12 cellular contexts compared by ENCODE assay signal in the genomic region with DNA sequence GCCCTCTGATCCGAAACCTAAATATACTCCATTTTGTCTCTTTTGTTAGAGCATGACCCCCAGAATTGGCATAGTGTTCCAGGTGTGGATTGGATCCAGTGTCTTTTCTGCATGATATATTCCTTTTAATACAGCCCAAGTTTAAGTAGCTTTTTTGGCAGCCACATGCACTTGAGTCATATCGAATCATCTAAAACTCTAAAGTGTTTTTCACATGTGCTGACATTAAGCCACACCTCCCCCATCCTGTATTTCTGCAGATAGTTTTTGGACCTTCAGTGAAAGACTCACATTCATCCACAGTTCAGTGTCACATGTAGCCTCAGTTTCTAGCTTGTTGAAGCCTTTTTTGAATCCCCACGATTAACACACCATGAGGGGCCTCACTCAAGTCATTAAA. TPM values are rescaled to one million over a fixed set of nuclear protein-coding genes. Genes with fewer than 3 reads are reported as not detected.
A peak's percentile ranks its signal among the peaks of the same experiment; 100 is the strongest.
DNase-seq lines count a peak whose midpoint lies in the region; ATAC-seq and TF ChIP-seq lines count a peak whose summit lies in the region.
"Had no signal": no experiment of that assay in that cellular context is flagged by ENCODE, and none has a peak within 500 bp of the region (broad histone marks: within the 10 kb centered on the region; RNA-seq: fewer than 3 reads in every experiment).

No MANE protein-coding gene starts in this region.

- no peak for TF ChIP-seq CTCF in fibroblast of the aortic adventitia (IDR thresholded peaks at IDR 0.05; ENCODE audit: insufficient read depth, low read length)

- H3K4me3 Mint-ChIP-seq in activated CD4-positive, alpha-beta memory T cell treated with anti-CD3 and anti-CD28 coated beads for 36 hours, result no peak overlapping the region
- H3K4me3 Mint-ChIP-seq: memory B cell had no signal

- DNase-seq in AG08395 (ENCODE audit: low spot score) (peak; percentile 65), GM03348 (ENCODE audit: low spot score) (peak; percentile 67), fibroblast of the aortic adventitia (ENCODE audit: low read depth) (peak; percentile 73), HEK293T (ENCODE audit: extremely low spot score) (no peak), cortex of kidney (lab: John Stamatoyannopoulos, UW) (no peak), SKM-1 treated with dmso at 0.1 percent for 144 hours (lab: John Stamatoyannopoulos, UW; ENCODE audit: unreplicated experiment) (no peak)
- DNase-seq in activated CD4-positive, alpha-beta memory T cell treated with anti-CD3 and anti-CD28 coated beads for 36 hours, result no peak
- DNase-seq: NCI-H1092; stimulated activated CD8-positive, alpha-beta memory T cell treated with anti-CD3 and anti-CD28 coated beads, Interleukin-4, amount 100 ng/mL, for 48 hours had no signal

- H3K4me3 ChIP-seq in fibroblast of the aortic adventitia (ENCODE audit: low read depth, low read length), result no peak overlapping the region
- H3K4me3 ChIP-seq: smooth muscle cell had no signal

- ATAC-seq in GM19324 (IDR thresholded peaks at IDR 0.05; ENCODE audit: low FRiP score, unreplicated experiment), result no peak

- H3K9me3 Mint-ChIP-seq in activated CD4-positive, alpha-beta memory T cell treated with anti-CD3 and anti-CD28 coated beads for 36 hours, result peaks cover 3% of the 10 kb centered on the region
- H3K9me3 Mint-ChIP-seq: memory B cell had no signal

- H3K4me1 Mint-ChIP-seq in activated CD4-positive, alpha-beta memory T cell treated with anti-CD3 and anti-CD28 coated beads for 36 hours (ENCODE audit: low read depth), result peaks cover 47% of the 10 kb centered on the region
- H3K4me1 Mint-ChIP-seq: memory B cell had no signal

- intact Hi-C loops in activated CD4-positive, alpha-beta memory T cell treated with anti-CD3 and anti-CD28 coated beads for 36 hours (cut with micrococcal nuclease), result no loop called here

- H3K36me3 Mint-ChIP-seq in activated CD4-positive, alpha-beta memory T cell treated with anti-CD3 and anti-CD28 coated beads for 36 hours, result peaks cover 40% of the 10 kb centered on the region

- H3K27ac Mint-ChIP-seq in activated CD4-positive, alpha-beta memory T cell treated with anti-CD3 and anti-CD28 coated beads for 36 hours, result peak overlapping the region; percentile 85
- H3K27ac Mint-ChIP-seq: memory B cell had no signal

- POLR2A ChIA-PET in activated CD4-positive, alpha-beta memory T cell treated with anti-CD3 and anti-CD28 coated beads for 36 hours (lab: Charles Lee), result interaction anchor here (1.0 to 1.4 kb wide), 5 partner anchors 30 to 350 kb away, joined by 3 to 5 read pairs (median 4); partner anchors contain the start of gene BORCS5
- POLR2A ChIA-PET in HEK293T (lab: Yijun Ruan, JAX), result no interaction called here

- CTCF ChIA-PET in activated CD4-positive, alpha-beta memory T cell treated with anti-CD3 and anti-CD28 coated beads for 36 hours (lab: Charles Lee), result interaction anchor here (0.5 to 1.5 kb wide), 5 partner anchors 11 to 318 kb away, joined by 3 to 5 read pairs (median 3); no protein-coding TSS in a partner anchor
- CTCF ChIA-PET in HEK293T (lab: Yijun Ruan, JAX), result interaction anchor here (0.8 kb wide), 1 partner anchor 11 kb away, joined by 4 read pairs; no protein-coding TSS in a partner anchor

- no peaks in the 10 kb centered on the region for H3K27me3 Mint-ChIP-seq in activated CD4-positive, alpha-beta memory T cell treated with anti-CD3 and anti-CD28 coated beads for 36 hours
- H3K27me3 Mint-ChIP-seq: memory B cell had no signal

TF ChIP-seq in HEK293T, 16 proteins besides CTCF, POLR2A, EP300 and RAD21:
- TF ChIP-seq HDGF (IDR thresholded peaks at IDR 0.05; ENCODE audit: borderline replicate concordance) (no peak), CTBP1 (IDR thresholded peaks at IDR 0.05; ENCODE audit: borderline replicate concordance) (no peak), LEF1 (IDR thresholded peaks at IDR 0.05; ENCODE audit: borderline replicate concordance) (no peak), ARNT (IDR thresholded peaks at IDR 0.05) (no peak), SUZ12 (IDR thresholded peaks at IDR 0.05) (no peak)

RNA-seq across cellular contexts. Expression of gene BORCS5, which starts 30.6 kb away (rescaled TPM):
- 10 to 100 TPM; 43.7 to 47.8 TPM for total RNA-seq in activated CD4-positive, alpha-beta memory T cell treated with anti-CD3 and anti-CD28 coated beads for 36 hours
- 6.5 and 18.3 TPM in 2 replicates for total RNA-seq in fibroblast of the aortic adventitia (ENCODE audit: low replicate concordance)

RNA-seq across cellular contexts. Expression of gene MANSC1, which starts 37.5 kb away (rescaled TPM):
- total RNA-seq in activated CD4-positive, alpha-beta memory T cell treated with anti-CD3 and anti-CD28 coated beads for 36 hours, result 1 to 10 TPM; 1.9 to 2.2 TPM
- total RNA-seq in fibroblast of the aortic adventitia (ENCODE audit: low replicate concordance), result 2.1 and 10.9 TPM in 2 replicates

Comparison
In these comparisons a context has a peak if more than half of its experiments do, and no peak if none do; other contexts are left out.
1. DNase-seq: peak in AG08395 (single experiment), GM03348 (single experiment) and fibroblast of the aortic adventitia (single experiment); none in activated CD4-positive, alpha-beta memory T cell treated with anti-CD3 and anti-CD28 coated beads for 36 hours (single experiment), HEK293T (single experiment), cortex of kidney (single experiment) and SKM-1 treated with dmso at 0.1 percent for 144 hours (single experiment).